In the genomic region with DNA sequence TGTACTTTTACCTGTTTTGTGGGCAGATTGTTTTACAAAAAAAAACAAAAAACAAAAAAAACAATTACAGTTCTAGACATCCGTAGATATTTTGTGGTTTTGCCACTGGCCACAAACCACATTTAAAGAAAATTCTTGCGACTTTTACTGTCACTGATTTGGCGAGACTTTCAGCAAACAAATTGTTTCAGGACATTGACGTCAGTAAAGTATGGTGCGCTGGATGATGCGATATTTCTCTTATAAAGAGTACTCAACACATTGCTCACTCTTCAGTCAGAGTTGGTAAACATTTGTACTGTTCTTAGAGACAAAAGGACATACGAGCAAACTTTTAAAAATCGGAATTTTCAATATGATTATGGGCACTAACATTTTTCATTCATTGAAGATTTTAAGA, we compare ENCODE assay signal across 15 cellular contexts.
"Had no signal": no experiment of that assay in that cellular context is flagged by ENCODE, and none has a peak within 500 bp of the region (broad histone marks: within the 10 kb centered on the region; RNA-seq: fewer than 3 reads in every experiment).

No MANE protein-coding gene starts in this region.

- H3K9me3 Mint-ChIP-seq: stimulated activated naive B cell treated with anti-CD40 and anti-IgM and Interleukin-4, amounts not matched to agents 10 μg/mL and 1 μg/mL and 100 μg/mL, for 72 hours had no signal

- H3K4me1 Mint-ChIP-seq: activated naive CD4-positive, alpha-beta T cell treated with anti-CD3 and anti-CD28 coated beads, Interleukin-2, amount 10 ng/mL, durations not matched to agents 7 days and 5 days; memory B cell; stimulated activated naive B cell treated with anti-CD40 and anti-IgM and Interleukin-4, amounts not matched to agents 10 μg/mL and 1 μg/mL and 100 μg/mL, for 72 hours had no signal

- DNase-seq: activated CD4-positive, alpha-beta T cell treated with anti-CD3 and anti-CD28 coated beads, Interleukin-2, amount 50 U/mL, for 1 hour; activated CD8-positive, alpha-beta memory T cell treated with anti-CD3 and anti-CD28 coated beads, Interleukin-2, amount 50 U/mL, for 4 hours; activated effector memory CD4-positive, alpha-beta T cell treated with Interleukin-2 at 50 U/mL for 16 hours; activated naive CD4-positive, alpha-beta T cell treated with anti-CD3 and anti-CD28 coated beads, Interleukin-2, amount 10 ng/mL, durations not matched to agents 7 days and 5 days; activated T-cell treated with anti-CD3 and anti-CD28 coated beads, Interleukin-2, amount 50 U/mL, for 4 hours; adrenal gland; caudate nucleus; dorsolateral prefrontal cortex; hypothalamus; left ventricle myocardium inferior; stimulated activated naive B cell treated with anti-CD40 and anti-IgM and Interleukin-4, amounts not matched to agents 10 μg/mL and 1 μg/mL and 100 μg/mL, for 72 hours; upper lobe of right lung had no signal

- H3K27me3 Mint-ChIP-seq: activated naive CD4-positive, alpha-beta T cell treated with anti-CD3 and anti-CD28 coated beads, Interleukin-2, amount 10 ng/mL, durations not matched to agents 7 days and 5 days; memory B cell had no signal

- H3K36me3 Mint-ChIP-seq: activated naive CD4-positive, alpha-beta T cell treated with anti-CD3 and anti-CD28 coated beads, Interleukin-2, amount 10 ng/mL, durations not matched to agents 7 days and 5 days; memory B cell; stimulated activated naive B cell treated with anti-CD40 and anti-IgM and Interleukin-4, amounts not matched to agents 10 μg/mL and 1 μg/mL and 100 μg/mL, for 72 hours had no signal

- H3K4me3 ChIP-seq: adrenal gland, dorsolateral prefrontal cortex, left ventricle myocardium inferior, thoracic aorta, upper lobe of right lung had no signal

- H3K27ac Mint-ChIP-seq: activated naive CD4-positive, alpha-beta T cell treated with anti-CD3 and anti-CD28 coated beads, Interleukin-2, amount 10 ng/mL, durations not matched to agents 7 days and 5 days; memory B cell; stimulated activated naive B cell treated with anti-CD40 and anti-IgM and Interleukin-4, amounts not matched to agents 10 μg/mL and 1 μg/mL and 100 μg/mL, for 72 hours; T-helper 1 cell treated with Interleukin-12 subunit alpha and Interleukin-12 subunit beta and Interleukin-4 antibody, amounts not matched to agents 30 μg/mL and 1 μg/mL, for 36 hours had no signal

- H3K4me3 Mint-ChIP-seq: activated naive CD4-positive, alpha-beta T cell treated with anti-CD3 and anti-CD28 coated beads, Interleukin-2, amount 10 ng/mL, durations not matched to agents 7 days and 5 days; activated T-cell treated with anti-CD3 and anti-CD28 coated beads, Interleukin-2, amount 50 U/mL, for 4 hours; memory B cell; stimulated activated naive B cell treated with anti-CD40 and anti-IgM and Interleukin-4, amounts not matched to agents 10 μg/mL and 1 μg/mL and 100 μg/mL, for 72 hours; T-helper 1 cell treated with Interleukin-12 subunit alpha and Interleukin-12 subunit beta and Interleukin-4 antibody, amounts not matched to agents 30 μg/mL and 1 μg/mL, for 36 hours had no signal
